In genomic region chr21:18498428-18498827, GRCh38 we compare ENCODE assay signal across 20 cellular contexts.
"Had no signal": no experiment of that assay in that cellular context is flagged by ENCODE, and none has a peak within 500 bp of the region (broad histone marks: within the 10 kb centered on the region; RNA-seq: fewer than 3 reads in every experiment).

No MANE protein-coding gene starts in this region.

- H3K27ac ChIP-seq: epithelial cell of prostate, esophagus muscularis mucosa, gastrocnemius medialis, heart right ventricle, parathyroid adenoma, prostate gland, right lobe of liver, tibial artery, upper lobe of right lung, vagina had no signal

- H3K4me3 Mint-ChIP-seq: naive thymus-derived CD4-positive, alpha-beta T cell; nephron progenitor cell; stimulated activated effector memory CD8-positive, alpha-beta T cell treated with anti-CD3 and anti-CD28 coated beads, Interleukin-12 subunit alpha, Interleukin-12 subunit beta, amount 100 ng/mL, for 72 hours; stimulated activated naive CD8-positive, alpha-beta T cell treated with anti-CD3 and anti-CD28 coated beads, Interleukin-15, Interleukin-2, amounts not matched to agents 100 ng/mL and 50 ng/mL, for 24 hours had no signal

- ATAC-seq: gastrocnemius medialis; heart right ventricle; left lobe of liver; naive thymus-derived CD4-positive, alpha-beta T cell; right lobe of liver; stimulated activated effector memory CD8-positive, alpha-beta T cell treated with anti-CD3 and anti-CD28 coated beads, Interleukin-12 subunit alpha, Interleukin-12 subunit beta, amount 100 ng/mL, for 72 hours; upper lobe of right lung had no signal

- H3K79me2 ChIP-seq: parathyroid adenoma had no signal

- H3K9me3 Mint-ChIP-seq: stimulated activated naive CD8-positive, alpha-beta T cell treated with anti-CD3 and anti-CD28 coated beads, Interleukin-15, Interleukin-2, amounts not matched to agents 100 ng/mL and 50 ng/mL, for 24 hours had no signal

- H3K36me3 ChIP-seq: esophagus muscularis mucosa, gastrocnemius medialis, heart right ventricle, prostate gland, right lobe of liver, tibial artery, upper lobe of right lung, vagina had no signal

- H3K36me3 Mint-ChIP-seq: naive thymus-derived CD4-positive, alpha-beta T cell; stimulated activated effector memory CD8-positive, alpha-beta T cell treated with anti-CD3 and anti-CD28 coated beads, Interleukin-12 subunit alpha, Interleukin-12 subunit beta, amount 100 ng/mL, for 72 hours had no signal

- H3K27me3 ChIP-seq: esophagus muscularis mucosa, gastrocnemius medialis, heart right ventricle, right lobe of liver, tibial artery, upper lobe of right lung, vagina had no signal

- H3K9ac ChIP-seq: parathyroid adenoma had no signal

- H3K27me3 Mint-ChIP-seq: naive thymus-derived CD4-positive, alpha-beta T cell; stimulated activated naive CD8-positive, alpha-beta T cell treated with anti-CD3 and anti-CD28 coated beads, Interleukin-15, Interleukin-2, amounts not matched to agents 100 ng/mL and 50 ng/mL, for 24 hours had no signal

- DNase-seq: effector memory CD4-positive, alpha-beta T cell; gastrocnemius medialis; heart right ventricle; hypothalamus; mammary epithelial cell; naive thymus-derived CD4-positive, alpha-beta T cell; nephron progenitor cell; right lobe of liver; stimulated activated CD4-positive, alpha-beta T cell treated with anti-CD3 and anti-CD28 coated beads, Interleukin-4, amount 100 ng/mL, for 1 hour; stimulated activated CD8-positive, alpha-beta memory T cell treated with anti-CD3 and anti-CD28 coated beads, Interleukin-4, amount 100 ng/mL, for 48 hours; tibial artery; upper lobe of right lung had no signal

- H3K27ac Mint-ChIP-seq: naive thymus-derived CD4-positive, alpha-beta T cell; nephron progenitor cell; stimulated activated effector memory CD8-positive, alpha-beta T cell treated with anti-CD3 and anti-CD28 coated beads, Interleukin-12 subunit alpha, Interleukin-12 subunit beta, amount 100 ng/mL, for 72 hours; stimulated activated naive CD8-positive, alpha-beta T cell treated with anti-CD3 and anti-CD28 coated beads, Interleukin-15, Interleukin-2, amounts not matched to agents 100 ng/mL and 50 ng/mL, for 24 hours had no signal

- H3K9me3 ChIP-seq: gastrocnemius medialis, prostate gland, right lobe of liver, tibial artery, upper lobe of right lung, vagina had no signal

- H3K4me3 ChIP-seq: esophagus muscularis mucosa, gastrocnemius medialis, heart right ventricle, prostate gland, right lobe of liver, tibial artery, upper lobe of right lung, vagina had no signal

- H3K4me1 Mint-ChIP-seq: stimulated activated effector memory CD8-positive, alpha-beta T cell treated with anti-CD3 and anti-CD28 coated beads, Interleukin-12 subunit alpha, Interleukin-12 subunit beta, amount 100 ng/mL, for 72 hours had no signal

- H2AFZ ChIP-seq: parathyroid adenoma had no signal
